In genomic region chr2:165238295-165238694, GRCh38 we compare ENCODE assay signal across 14 cellular contexts. TPM values are rescaled to one million over a fixed set of nuclear protein-coding genes. Genes with fewer than 3 reads are reported as not detected.
DNase-seq lines count a peak whose midpoint lies in the region; ATAC-seq, FAIRE-seq and TF ChIP-seq lines count a peak whose summit lies in the region.
"Had no signal": no experiment of that assay in that cellular context is flagged by ENCODE, and none has a peak within 500 bp of the region (broad histone marks: within the 10 kb centered on the region; RNA-seq: fewer than 3 reads in every experiment).

No MANE protein-coding gene starts in this region.

- POLR2A ChIA-PET in HepG2 (lab: Yijun Ruan, JAX), result no interaction called here

- TF ChIP-seq RAD21 in HepG2 (CRISPR knock-in tag; IDR thresholded peaks at IDR 0.05), result no peak

- no peak overlapping the region for H3K4me3 Mint-ChIP-seq in osteocyte (ENCODE audit: unreplicated experiment)
- H3K4me3 Mint-ChIP-seq in chondrocyte (ENCODE audit: unreplicated experiment), result no peak overlapping the region
- H3K4me3 Mint-ChIP-seq: T-helper 1 cell treated with Interleukin-12 subunit alpha and Interleukin-12 subunit beta and Interleukin-4 antibody, amounts not matched to agents 30 μg/mL and 1 μg/mL, for 36 hours had no signal

- H3K36me3 ChIP-seq in mammary epithelial cell (ENCODE audit: insufficient read depth, low read length) (no peaks in the 10 kb centered on the region), HepG2 (replicated peaks in 1 of 2; ENCODE audit: control insufficient read depth in 1 of 2, insufficient read depth in 2 of 2, low read length in 2 of 2) (no peaks in the 10 kb centered on the region)
- H3K36me3 ChIP-seq: adrenal gland had no signal

- H3K27me3 ChIP-seq in mammary epithelial cell (ENCODE audit: insufficient read depth, low read length) (no peaks in the 10 kb centered on the region), HepG2 (ENCODE audit: control insufficient read depth in 1 of 2, insufficient read depth in 2 of 2, low read length in 2 of 2) (no peaks in the 10 kb centered on the region), right cardiac atrium (ENCODE audit: control insufficient read depth, insufficient read depth) (no peaks in the 10 kb centered on the region)
- H3K27me3 ChIP-seq: adrenal gland had no signal

- WGBS in mammary epithelial cell (ENCODE audit: low coverage, missing lambda C conversion rate), result 4% methylated on average over 3 of the region's 3 CpGs
- WGBS in HepG2 (ENCODE audit: low lambda C conversion rate), result 4% methylated on average over 3 of the region's 3 CpGs
- 7% methylated on average over 3 of the region's 3 CpGs for WGBS in right cardiac atrium

- TF ChIP-seq EP300 in HepG2 (IDR thresholded peaks at IDR 0.05; ENCODE audit: low read depth in 2 of 2, low read length in 2 of 2), result no peak
- TF ChIP-seq EP300 in HepG2 (CRISPR knock-in tag; IDR thresholded peaks at IDR 0.05; ENCODE audit: borderline replicate concordance), result no peak

- no peaks in the 10 kb centered on the region for H3K9me3 ChIP-seq in mammary epithelial cell (replicated peaks; ENCODE audit: insufficient read depth, low read length)
- H3K9me3 ChIP-seq in HepG2 (ENCODE audit: low read length), result no peaks in the 10 kb centered on the region
- H3K9me3 ChIP-seq in right cardiac atrium (ENCODE audit: control insufficient read depth, low read length), result no peaks in the 10 kb centered on the region
- H3K9me3 ChIP-seq: adrenal gland had no signal

- H2AFZ ChIP-seq in mammary epithelial cell (ENCODE audit: low read depth, low read length), result no peak overlapping the region
- no peak overlapping the region for H2AFZ ChIP-seq in HepG2 (ENCODE audit: low read length)

- H4K20me1 ChIP-seq in mammary epithelial cell (ENCODE audit: insufficient read depth, low read length) (no peaks in the 10 kb centered on the region), HepG2 (ENCODE audit: insufficient read depth, low read length) (no peaks in the 10 kb centered on the region)

- FAIRE-seq in HepG2 (lab: Jason Lieb, UNC), result no peak

- ATAC-seq in HepG2 (no peak), right cardiac atrium (no peak)
- ATAC-seq: stimulated activated naive CD8-positive, alpha-beta T cell treated with anti-CD3 and anti-CD28 coated beads, Interleukin-15, Interleukin-2, amounts not matched to agents 100 U/mL and 50 U/mL, for 24 hours had no signal

- H3K27me3 Mint-ChIP-seq in osteocyte (ENCODE audit: unreplicated experiment) (peaks cover 10% of the 10 kb centered on the region), chondrocyte (ENCODE audit: low read depth) (peaks cover 24% of the 10 kb centered on the region)

- H3K4me3 ChIP-seq in mammary epithelial cell (replicated peaks in 1 of 3; ENCODE audit: insufficient read depth in 1 of 3, low read depth in 2 of 3, low read length in 3 of 3), result no peak overlapping the region
- H3K4me3 ChIP-seq in HepG2 (replicated peaks in 1 of 3; ENCODE audit: insufficient read depth in 1 of 3, low read depth in 2 of 3, low read length in 3 of 3), result no peak overlapping the region
- no peak overlapping the region for H3K4me3 ChIP-seq in right cardiac atrium (ENCODE audit: low read length)
- H3K4me3 ChIP-seq: adrenal gland had no signal

- H3K9me3 Mint-ChIP-seq in osteocyte (ENCODE audit: unreplicated experiment), result no peaks in the 10 kb centered on the region
- no peaks in the 10 kb centered on the region for H3K9me3 Mint-ChIP-seq in chondrocyte (ENCODE audit: low read depth)
- H3K9me3 Mint-ChIP-seq: T-helper 1 cell treated with Interleukin-12 subunit alpha and Interleukin-12 subunit beta and Interleukin-4 antibody, amounts not matched to agents 30 μg/mL and 1 μg/mL, for 36 hours had no signal

- H3K4me2 ChIP-seq in mammary epithelial cell (ENCODE audit: insufficient read depth, low read depth, low read length) (no peak overlapping the region), HepG2 (ENCODE audit: low read depth, low read length) (no peak overlapping the region)

- in situ Hi-C loops in mammary epithelial cell (cut with MboI; ENCODE audit: low sequenced_read_pairs in 2 of 2), result no loop called here
- in situ Hi-C loops in HepG2 (cut with HindIII; ENCODE audit: extremely low pct_ligation_motif_present, low pct_unique_long_range_greater_than_20kb), result no loop called here

- DNase-seq in ELR (ENCODE audit: low read depth) (peak; percentile 34), LHCN-M2 (ENCODE audit: low read depth) (peak; percentile 26), mammary epithelial cell (peak; percentile 4), HepG2 (ENCODE audit: low spot score) (no peak), osteocyte (ENCODE audit: extremely low spot score, unreplicated experiment) (no peak), right cardiac atrium (no peak), hepatic stellate cell (ENCODE audit: low spot score) (no peak), chondrocyte (ENCODE audit: low spot score) (no peak)
- DNase-seq: adrenal gland; NCI-H1694 treated with DMSO at 0.1 percent for 48 hours; NK-92 treated with Interleukin-12 subunit alpha and Interleukin-12 subunit beta, amount 100 ng/mL, for 24 hours; nucleus accumbens; stimulated activated naive CD8-positive, alpha-beta T cell treated with anti-CD3 and anti-CD28 coated beads, Interleukin-15, Interleukin-2, amounts not matched to agents 100 U/mL and 50 U/mL, for 24 hours had no signal

- intact Hi-C loops in mammary epithelial cell (cut with micrococcal nuclease) (no loop called here), HepG2 (cut with micrococcal nuclease; ENCODE audit: unreplicated experiment) (loop anchor here (2.0 kb wide), 1 partner anchor 541 kb away; no protein-coding TSS in a partner anchor), right cardiac atrium (cut with DNase I) (no loop called here)

- H3K9ac ChIP-seq in mammary epithelial cell (ENCODE audit: insufficient read depth, low read length) (no peak overlapping the region), HepG2 (ENCODE audit: insufficient read depth, low read depth, low read length) (no peak overlapping the region)

- H3K27ac Mint-ChIP-seq in osteocyte (ENCODE audit: unreplicated experiment), result no peak overlapping the region
- no peak overlapping the region for H3K27ac Mint-ChIP-seq in chondrocyte (ENCODE audit: unreplicated experiment)
- H3K27ac Mint-ChIP-seq: T-helper 1 cell treated with Interleukin-12 subunit alpha and Interleukin-12 subunit beta and Interleukin-4 antibody, amounts not matched to agents 30 μg/mL and 1 μg/mL, for 36 hours had no signal

- no peaks in the 10 kb centered on the region for H3K79me2 ChIP-seq in mammary epithelial cell (ENCODE audit: insufficient read depth, low read length)
- H3K79me2 ChIP-seq in HepG2 (ENCODE audit: insufficient read depth, low read length), result no peaks in the 10 kb centered on the region

- H3K36me3 Mint-ChIP-seq in osteocyte (ENCODE audit: unreplicated experiment), result no peaks in the 10 kb centered on the region
- no peaks in the 10 kb centered on the region for H3K36me3 Mint-ChIP-seq in chondrocyte (ENCODE audit: low read depth)

- CTCF ChIA-PET in mammary epithelial cell (lab: Charles Lee; ENCODE audit: low non-redundant PET), result no interaction called here
- CTCF ChIA-PET in HepG2 (lab: Yijun Ruan, JAX; ENCODE audit: low intra/inter-chr PET ratio, low total read pairs), result interaction anchor here (1.8 to 2.0 kb wide), 2 partner anchors 55 to 541 kb away, joined by 4 to 11 read pairs; no protein-coding TSS in a partner anchor

- TF ChIP-seq POLR2A in HepG2 (IDR thresholded peaks at IDR 0.05; ENCODE audit: insufficient read depth in 1 of 2, low read depth in 2 of 2, low read length in 2 of 2), result no peak

- dilution Hi-C loops in mammary epithelial cell (cut with HindIII; ENCODE audit: low sequenced_read_pairs), result no loop called here

- no peak overlapping the region for H3K27ac ChIP-seq in mammary epithelial cell (ENCODE audit: insufficient read depth, low read depth, low read length)
- H3K27ac ChIP-seq in HepG2 (ENCODE audit: extremely low read length, insufficient read depth, low read length), result no peak overlapping the region
- H3K27ac ChIP-seq in right cardiac atrium (ENCODE audit: low read length), result no peak overlapping the region
- H3K27ac ChIP-seq: adrenal gland had no signal

- H3K4me1 Mint-ChIP-seq in osteocyte (ENCODE audit: unreplicated experiment), result no peaks in the 10 kb centered on the region
- H3K4me1 Mint-ChIP-seq in chondrocyte (ENCODE audit: low read depth), result no peaks in the 10 kb centered on the region

- no peaks in the 10 kb centered on the region for H3K4me1 ChIP-seq in mammary epithelial cell (ENCODE audit: insufficient read depth, low read length)
- H3K4me1 ChIP-seq in HepG2 (ENCODE audit: insufficient read depth, low read length), result no peaks in the 10 kb centered on the region
- H3K4me1 ChIP-seq in right cardiac atrium (ENCODE audit: control insufficient read depth, insufficient read depth, low read length), result no peaks in the 10 kb centered on the region
- H3K4me1 ChIP-seq: adrenal gland had no signal

- BruUV-seq in mammary epithelial cell (replicated peaks; lab: Mats Ljungman, UMichigan) (no TSS peak), HepG2 (replicated peaks; lab: Mats Ljungman, UMichigan) (no TSS peak)

- no peak for TF ChIP-seq CTCF in mammary epithelial cell (conservative IDR thresholded peaks at IDR 0.05 in 1 of 2, IDR thresholded peaks at IDR 0.05 in 1 of 2; ENCODE audit: extremely low read depth in 1 of 2, insufficient read depth in 1 of 2, low read depth in 1 of 2, low read length in 2 of 2)
- no peak for TF ChIP-seq CTCF in HepG2 (CRISPR knock-in tag; IDR thresholded peaks at IDR 0.05)
- TF ChIP-seq CTCF in osteocyte (IDR thresholded peaks at IDR 0.05), result no peak
- no peak for TF ChIP-seq CTCF in chondrocyte (IDR thresholded peaks at IDR 0.05)

RNA-seq across cellular contexts. Expression of gene SCN2A, which starts 0.9 kb away (rescaled TPM):
- total RNA-seq in LHCN-M2 (2014; rRNA removed), result 1.3 and 2.3 TPM in 2 replicates
- polyA plus RNA-seq in LHCN-M2 (2012), result 0.19 TPM
- total RNA-seq in mammary epithelial cell, result 1 to 10 TPM; 2.8 to 7.0 TPM
- polyA plus RNA-seq in mammary epithelial cell, result 1.7 TPM
- 5.5 TPM for polyA minus RNA-seq in mammary epithelial cell
- 0.17 and 0.20 TPM in 2 replicates for total RNA-seq in HepG2 (2016; rRNA removed; fragmentation: Illumina TruSeq; extraction: Trizol)
- total RNA-seq in HepG2 (2016; cell fraction: cytosol; rRNA removed; fragmentation: Illumina TruSeq; extraction: Trizol; ENCODE audit: low read depth), result under 0.01 TPM in 2 replicates
- 0.19 TPM in 2 replicates for total RNA-seq in HepG2 (2016; cell fraction: insoluble cytoplasmic fraction; rRNA removed; fragmentation: Illumina TruSeq; extraction: Trizol)
- total RNA-seq in HepG2 (2016; cell fraction: membrane; rRNA removed; fragmentation: Illumina TruSeq; extraction: Trizol), result 0.09 and 0.14 TPM in 2 replicates
- 0.69 and 0.96 TPM in 2 replicates for total RNA-seq in HepG2 (2016; cell fraction: nucleus; rRNA removed; fragmentation: Illumina TruSeq; extraction: Trizol)
- polyA plus RNA-seq in HepG2 (2011; rRNA removed), result 0.30 and 0.31 TPM in 2 replicates
- 0.05 and 0.14 TPM in 2 replicates for polyA plus RNA-seq in HepG2 (2011; cell fraction: cytosol; rRNA removed)
- polyA plus RNA-seq in HepG2 (2011; cell fraction: nucleus; rRNA removed), result 0.47 and 0.59 TPM in 2 replicates
- 0.43 and 0.61 TPM in 2 replicates for polyA plus RNA-seq in HepG2 (2012)
- polyA plus RNA-seq in HepG2 (2016; cell fraction: cytosol; fragmentation: Illumina TruSeq; extraction: Trizol; ENCODE audit: low read depth), result not detected in 2 replicates
- polyA plus RNA-seq in HepG2 (2016; cell fraction: insoluble cytoplasmic fraction; fragmentation: Illumina TruSeq; extraction: Trizol; ENCODE audit: low read depth), result 0.17 and 0.23 TPM in 2 replicates
- polyA plus RNA-seq in HepG2 (2016; cell fraction: membrane; fragmentation: Illumina TruSeq; extraction: Trizol; ENCODE audit: low read depth), result 0.02 and 0.05 TPM in 2 replicates
- polyA plus RNA-seq in HepG2 (2016; cell fraction: nucleus; fragmentation: Illumina TruSeq; extraction: Trizol; ENCODE audit: insufficient read depth, low read depth), result 0.46 and 0.60 TPM in 2 replicates
- 0.30 TPM in 1 of 2 replicates, not detected in the other for polyA minus RNA-seq in HepG2 (2011; rRNA and poly(A)+ RNA removed; ENCODE audit: low replicate concordance)
- polyA minus RNA-seq in HepG2 (2011; cell fraction: cytosol; rRNA and poly(A)+ RNA removed), result 0.10 and 0.26 TPM in 2 replicates
- 2.9 and 3.6 TPM in 2 replicates for polyA minus RNA-seq in HepG2 (2011; cell fraction: nucleus; rRNA and poly(A)+ RNA removed)
- total RNA-seq in osteocyte, result 0.24 and 0.73 TPM in 2 replicates
- under 1 TPM; 0.14 to 0.76 (median 0.23) TPM for total RNA-seq in right cardiac atrium
- polyA plus RNA-seq in right cardiac atrium, result 0.02 TPM
- 1.8 to 2.8 TPM (median 1.9 TPM) in 3 replicates for total RNA-seq in chondrocyte

RNA-seq across cellular contexts. Expression of gene SCN3A, which starts 34.4 kb away (rescaled TPM):
- 0.06 TPM in 1 of 2 replicates, not detected in the other for total RNA-seq in LHCN-M2 (2014; rRNA removed)
- 0.01 TPM for polyA plus RNA-seq in LHCN-M2 (2012)
- not detected for total RNA-seq in mammary epithelial cell
- polyA plus RNA-seq in mammary epithelial cell, result 0.01 TPM
- not detected for polyA minus RNA-seq in mammary epithelial cell
- not detected in 2 replicates for total RNA-seq in HepG2 (2016; rRNA removed; fragmentation: Illumina TruSeq; extraction: Trizol)
- not detected in 2 replicates for total RNA-seq in HepG2 (2016; cell fraction: cytosol; rRNA removed; fragmentation: Illumina TruSeq; extraction: Trizol; ENCODE audit: low read depth)
- not detected in 2 replicates for total RNA-seq in HepG2 (2016; cell fraction: insoluble cytoplasmic fraction; rRNA removed; fragmentation: Illumina TruSeq; extraction: Trizol)
- not detected in 2 replicates for total RNA-seq in HepG2 (2016; cell fraction: membrane; rRNA removed; fragmentation: Illumina TruSeq; extraction: Trizol)
- not detected in 2 replicates for total RNA-seq in HepG2 (2016; cell fraction: nucleus; rRNA removed; fragmentation: Illumina TruSeq; extraction: Trizol)
- 0.03 TPM in 1 of 2 replicates, not detected in the other for polyA plus RNA-seq in HepG2 (2011; rRNA removed)
- not detected in 2 replicates for polyA plus RNA-seq in HepG2 (2011; cell fraction: cytosol; rRNA removed)
- not detected in 2 replicates for polyA plus RNA-seq in HepG2 (2011; cell fraction: nucleus; rRNA removed)
- polyA plus RNA-seq in HepG2 (2012), result 0.08 and 0.11 TPM in 2 replicates
- polyA plus RNA-seq in HepG2 (2016; cell fraction: cytosol; fragmentation: Illumina TruSeq; extraction: Trizol; ENCODE audit: low read depth), result not detected in 2 replicates
- polyA plus RNA-seq in HepG2 (2016; cell fraction: insoluble cytoplasmic fraction; fragmentation: Illumina TruSeq; extraction: Trizol; ENCODE audit: low read depth), result not detected in 2 replicates
- polyA plus RNA-seq in HepG2 (2016; cell fraction: membrane; fragmentation: Illumina TruSeq; extraction: Trizol; ENCODE audit: low read depth), result not detected in 2 replicates
- not detected in 2 replicates for polyA plus RNA-seq in HepG2 (2016; cell fraction: nucleus; fragmentation: Illumina TruSeq; extraction: Trizol; ENCODE audit: insufficient read depth, low read depth)
- polyA minus RNA-seq in HepG2 (2011; rRNA and poly(A)+ RNA removed; ENCODE audit: low replicate concordance), result not detected in 2 replicates
- polyA minus RNA-seq in HepG2 (2011; cell fraction: cytosol; rRNA and poly(A)+ RNA removed), result not detected in 2 replicates
- polyA minus RNA-seq in HepG2 (2011; cell fraction: nucleus; rRNA and poly(A)+ RNA removed), result under 0.01 TPM in 1 of 2 replicates, not detected in the other
- not detected in 2 replicates for total RNA-seq in osteocyte
- under 1 TPM; 0.26 to 0.85 (median 0.50) TPM for total RNA-seq in right cardiac atrium
- 0.54 TPM for polyA plus RNA-seq in right cardiac atrium
- 0.23 to 0.30 TPM in 2 of 3 replicates, not detected in the other for total RNA-seq in chondrocyte

Comparison
In these comparisons a context has a peak if more than half of its experiments do, and no peak if none do; other contexts are left out.
1. DNase-seq: peak in ELR (single experiment), LHCN-M2 (single experiment) and mammary epithelial cell (single experiment); none in HepG2 (single experiment), osteocyte (single experiment), right cardiac atrium (0 of 3), hepatic stellate cell (single experiment) and chondrocyte (single experiment).